Comparison of ENCODE assay signal across 13 cellular contexts in genomic region chr9:13266172-13266571, GRCh38. TPM values are rescaled to one million over a fixed set of nuclear protein-coding genes. Genes with fewer than 3 reads are reported as not detected.
A peak's percentile ranks its signal among the peaks of the same experiment; 100 is the strongest.
DNase-seq lines count a peak whose midpoint lies in the region; ATAC-seq and TF ChIP-seq lines count a peak whose summit lies in the region.
"Had no signal": no experiment of that assay in that cellular context is flagged by ENCODE, and none has a peak within 500 bp of the region (broad histone marks: within the 10 kb centered on the region; RNA-seq: fewer than 3 reads in every experiment).

No MANE protein-coding gene starts in this region.

- no peak for ATAC-seq in CD8-positive, alpha-beta T cell
- ATAC-seq in HG03565 (IDR thresholded peaks at IDR 0.05; ENCODE audit: unreplicated experiment): no peak

- H3K9me3 ChIP-seq in CD8-positive, alpha-beta T cell (ENCODE audit: low read length): no peaks in the 10 kb centered on the region

- H3K27me3 ChIP-seq in CD8-positive, alpha-beta T cell (ENCODE audit: insufficient read depth, low read length): no peaks in the 10 kb centered on the region

- no peaks in the 10 kb centered on the region for H3K36me3 ChIP-seq in CD8-positive, alpha-beta T cell (ENCODE audit: insufficient read depth, low read length)

- peaks cover 15% of the 10 kb centered on the region for H3K9me3 Mint-ChIP-seq in CD8-positive, alpha-beta T cell

- POLR2A ChIA-PET in CD8-positive, alpha-beta T cell (lab: Charles Lee): no interaction called here

- DNase-seq in EH (ENCODE audit: low read depth) (peak; percentile 13), RPMI7951 (ENCODE audit: low read depth) (peak; percentile 49), fibroblast of mammary gland (ENCODE audit: low read depth) (peak; percentile 84), renal cortical epithelial cell (ENCODE audit: low read depth) (peak; percentile 51), NCI-H510A treated with DMSO at 0.1 percent for 48 hours (lab: John Stamatoyannopoulos, UW) (no peak), DMS153 treated with DMSO at 0.1 percent for 48 hours (lab: John Stamatoyannopoulos, UW; ENCODE audit: unreplicated experiment) (no peak)
- no peak for DNase-seq in CD8-positive, alpha-beta T cell
- DNase-seq: amniotic stem cell, NCI-H1694 had no signal

- H3K4me3 Mint-ChIP-seq in CD8-positive, alpha-beta T cell: no peak overlapping the region
- H3K4me3 Mint-ChIP-seq: CD14-positive monocyte, IgD-negative memory B cell had no signal

- no peak overlapping the region for H3K4me3 ChIP-seq in fibroblast of mammary gland (ENCODE audit: control insufficient read depth, low read depth, low read length)
- H3K4me3 ChIP-seq in CD8-positive, alpha-beta T cell (ENCODE audit: low read depth, low read length): no peak overlapping the region

- CTCF ChIA-PET in CD8-positive, alpha-beta T cell (lab: Charles Lee): no interaction called here

- H3K4me1 ChIP-seq in CD8-positive, alpha-beta T cell (ENCODE audit: insufficient read depth, low read length): no peaks in the 10 kb centered on the region

- no peaks in the 10 kb centered on the region for H3K36me3 Mint-ChIP-seq in CD8-positive, alpha-beta T cell
- H3K36me3 Mint-ChIP-seq: CD14-positive monocyte, IgD-negative memory B cell had no signal

- intact Hi-C loops in CD8-positive, alpha-beta T cell (cut with DNase I, micrococcal nuclease): no loop called here

- no peaks in the 10 kb centered on the region for H3K27me3 Mint-ChIP-seq in CD8-positive, alpha-beta T cell (ENCODE audit: low read depth)
- H3K27me3 Mint-ChIP-seq: IgD-negative memory B cell, progenitor cell of endocrine pancreas had no signal

- no peak overlapping the region for H3K27ac ChIP-seq in CD8-positive, alpha-beta T cell (ENCODE audit: low read depth, low read length)

- H3K27ac Mint-ChIP-seq in CD8-positive, alpha-beta T cell: no peak overlapping the region
- H3K27ac Mint-ChIP-seq: CD14-positive monocyte, IgD-negative memory B cell, progenitor cell of endocrine pancreas had no signal

- TF ChIP-seq CTCF in fibroblast of mammary gland (conservative IDR thresholded peaks at IDR 0.05; ENCODE audit: control insufficient read depth, insufficient read depth, low read depth, low read length): no peak
- no peak for TF ChIP-seq CTCF in CD8-positive, alpha-beta T cell (IDR thresholded peaks at IDR 0.05)

- H3K4me1 Mint-ChIP-seq in CD8-positive, alpha-beta T cell (ENCODE audit: low read depth): no peaks in the 10 kb centered on the region
- H3K4me1 Mint-ChIP-seq: CD14-positive monocyte, IgD-negative memory B cell had no signal

RNA-seq across cellular contexts. Expression of gene MPDZ, which starts 13.3 kb away (rescaled TPM):
- total RNA-seq in RPMI7951 (2014; rRNA removed; shearing (Covaris generic)): 13.7 and 17.3 TPM in 2 replicates
- 23.8 and 78.3 TPM in 2 replicates for total RNA-seq in renal cortical epithelial cell
- total RNA-seq in CD8-positive, alpha-beta T cell: not detected

Comparison
In these comparisons a context has a peak if more than half of its experiments do, and no peak if none do; other contexts are left out.
1. DNase-seq: peak in EH (single experiment), RPMI7951 (single experiment), fibroblast of mammary gland (single experiment) and renal cortical epithelial cell (single experiment); none in CD8-positive, alpha-beta T cell (0 of 7), NCI-H510A treated with DMSO at 0.1 percent for 48 hours (single experiment) and DMS153 treated with DMSO at 0.1 percent for 48 hours (single experiment).
2. RNA of gene MPDZ, which starts 13.3 kb away (total RNA-seq): 23.8 to 78.3 TPM in renal cortical epithelial cell and 13.7 to 17.3 TPM in RPMI7951; not detected in CD8-positive, alpha-beta T cell; every median in the first group is over 10 times any median in the second.